Comparison of ENCODE assay signal across 25 cellular contexts in genomic region chr3:173618148-173618547, GRCh38.
"Had no signal": no experiment of that assay in that cellular context is flagged by ENCODE, and none has a peak within 500 bp of the region (broad histone marks: within the 10 kb centered on the region; RNA-seq: fewer than 3 reads in every experiment).

No MANE protein-coding gene starts in this region.

- DNase-seq: naive thymus-derived CD4-positive, alpha-beta T cell; natural killer cell; occipital lobe; ovary; psoas muscle; right lobe of liver; small intestine; stimulated activated CD4-positive, alpha-beta T cell treated with anti-CD3 and anti-CD28 coated beads, Interleukin-15, amount 100 ng/mL, for 24 hours; stimulated activated CD4-positive, alpha-beta T cell treated with anti-CD3 and anti-CD28 coated beads, Interleukin-2, amount 100 ng/mL, for 24 hours; stimulated activated CD4-positive, alpha-beta T cell treated with anti-CD3 and anti-CD28 coated beads, Interleukin-4, amount 100 ng/mL, for 1 hour; stimulated activated CD4-positive, alpha-beta T cell treated with anti-CD3 and anti-CD28 coated beads, Interleukin-4, amount 100 ng/mL, for 4 hours; stimulated activated CD8-positive, alpha-beta memory T cell treated with anti-CD3 and anti-CD28 coated beads, Interleukin-4, amount 100 ng/mL, for 48 hours; stimulated activated naive CD4-positive, alpha-beta T cell; stimulated activated naive CD8-positive, alpha-beta T cell treated with anti-CD3 and anti-CD28 coated beads, Interleukin-15, amount 100 ng/mL, for 72 hours; stimulated activated naive CD8-positive, alpha-beta T cell treated with anti-CD3 and anti-CD28 coated beads, Interleukin-15, Interleukin-2, amounts not matched to agents 100 U/mL and 50 U/mL, for 24 hours; testis; uterus had no signal

- H3K36me3 ChIP-seq: neural progenitor cell, ovary, right lobe of liver, sigmoid colon, suprapubic skin, tibial artery, transverse colon, upper lobe of right lung, uterus had no signal

- H3K27ac ChIP-seq: neural progenitor cell, ovary, parathyroid adenoma, psoas muscle, right lobe of liver, suprapubic skin, testis, tibial artery, transverse colon, upper lobe of right lung, uterus had no signal

- ATAC-seq: naive thymus-derived CD4-positive, alpha-beta T cell; natural killer cell; stimulated activated memory B cell treated with anti-CD40 and anti-IgM and Interleukin-4, amounts not matched to agents 10 μg/mL and 1 μg/mL and 100 μg/mL, for 72 hours; stimulated activated naive CD8-positive, alpha-beta T cell treated with anti-CD3 and anti-CD28 coated beads, Interleukin-15, amount 100 ng/mL, for 72 hours; stimulated activated naive CD8-positive, alpha-beta T cell treated with anti-CD3 and anti-CD28 coated beads, Interleukin-15, Interleukin-2, amounts not matched to agents 100 U/mL and 50 U/mL, for 24 hours had no signal

- H3K9me3 ChIP-seq: ovary, psoas muscle, right lobe of liver, sigmoid colon, suprapubic skin, testis, tibial artery, transverse colon, upper lobe of right lung, uterus had no signal

- H3K4me1 ChIP-seq: neural progenitor cell, parathyroid adenoma, psoas muscle, right lobe of liver, suprapubic skin, testis, transverse colon, upper lobe of right lung, uterus had no signal

- H3K27me3 ChIP-seq: neural progenitor cell, ovary, right lobe of liver, sigmoid colon, suprapubic skin, testis, tibial artery, transverse colon, upper lobe of right lung, uterus had no signal

- H3K4me3 ChIP-seq: neural progenitor cell, ovary, psoas muscle, right lobe of liver, sigmoid colon, suprapubic skin, testis, tibial artery, transverse colon, upper lobe of right lung, uterus had no signal
